Comparison of ENCODE assay signal across 1 cellular context in genomic region chr6:27608916-27609883, GRCh38.
A peak's percentile ranks its signal among the peaks of the same experiment; 100 is the strongest.
TF ChIP-seq lines count a peak whose summit lies in the region.

No MANE protein-coding gene starts in this region.

TF ChIP-seq in K562, 482 proteins besides CTCF, POLR2A, EP300 and RAD21 (continued from another document and continues in another):
- TF ChIP-seq, protein P1, sequence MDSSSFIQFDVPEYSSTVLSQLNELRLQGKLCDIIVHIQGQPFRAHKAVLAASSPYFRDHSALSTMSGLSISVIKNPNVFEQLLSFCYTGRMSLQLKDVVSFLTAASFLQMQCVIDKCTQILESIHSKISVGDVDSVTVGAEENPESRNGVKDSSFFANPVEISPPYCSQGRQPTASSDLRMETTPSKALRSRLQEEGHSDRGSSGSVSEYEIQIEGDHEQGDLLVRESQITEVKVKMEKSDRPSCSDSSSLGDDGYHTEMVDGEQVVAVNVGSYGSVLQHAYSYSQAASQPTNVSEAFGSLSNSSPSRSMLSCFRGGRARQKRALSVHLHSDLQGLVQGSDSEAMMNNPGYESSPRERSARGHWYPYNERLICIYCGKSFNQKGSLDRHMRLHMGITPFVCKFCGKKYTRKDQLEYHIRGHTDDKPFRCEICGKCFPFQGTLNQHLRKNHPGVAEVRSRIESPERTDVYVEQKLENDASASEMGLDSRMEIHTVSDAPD (CRISPR knock-in tag; IDR thresholded peaks at IDR 0.05): no peak
- TF ChIP-seq ZNF124 (CRISPR knock-in tag; IDR thresholded peaks at IDR 0.05) (no peak), RBM17 (IDR thresholded peaks at IDR 0.05; ENCODE audit: borderline replicate concordance, low read depth, low read length) (no peak), ZNF24 (IDR thresholded peaks at IDR 0.05) (no peak), ASH1L (IDR thresholded peaks at IDR 0.05; ENCODE audit: borderline replicate concordance, low read depth, partially characterized antibody) (no peak), CXXC5 (CRISPR knock-in tag; IDR thresholded peaks at IDR 0.05) (0 out of 2 replicates have a peak, but pooled peaks have one; percentile 41), SP1 (CRISPR knock-in tag; IDR thresholded peaks at IDR 0.05) (no peak), ATF1 (CRISPR knock-in tag; IDR thresholded peaks at IDR 0.05) (no peak), ATF1 (tag; IDR thresholded peaks at IDR 0.05) (peak; percentile 22; the same call in 1 of the 2 replicates), SMARCC2 (IDR thresholded peaks at IDR 0.05; ENCODE audit: low read depth) (no peak), ZNF311 (CRISPR knock-in tag; IDR thresholded peaks at IDR 0.05) (no peak), SAP30 (IDR thresholded peaks at IDR 0.05; ENCODE audit: borderline replicate concordance, insufficient read depth, low read depth, low read length, poor library complexity, severe bottlenecking) (no peak), MLX (CRISPR knock-in tag; conservative IDR thresholded peaks at IDR 0.05) (no peak), ZNF764 (CRISPR knock-in tag; IDR thresholded peaks at IDR 0.05; ENCODE audit: low read depth) (peak; percentile 85), FOXM1 (IDR thresholded peaks at IDR 0.05; ENCODE audit: low read depth) (no peak), FOXM1 (CRISPR knock-in tag; IDR thresholded peaks at IDR 0.05; ENCODE audit: low read depth) (no peak), ZBTB17 (CRISPR knock-in tag; IDR thresholded peaks at IDR 0.05) (no peak), SREBF2 (CRISPR knock-in tag; IDR thresholded peaks at IDR 0.05) (no peak), ARNT (IDR thresholded peaks at IDR 0.05) (peak in 1 of 2 experiments; percentile 68; a peak in 1 of 4 replicates), CEBPG (CRISPR knock-in tag; IDR thresholded peaks at IDR 0.05) (no peak), CEBPG (tag; conservative IDR thresholded peaks at IDR 0.05 in 1 of 2, IDR thresholded peaks at IDR 0.05 in 1 of 2) (no peak), HNRNPLL (IDR thresholded peaks at IDR 0.05; ENCODE audit: low read depth, low read length, poor library complexity, severe bottlenecking) (no peak), ZNF212 (CRISPR knock-in tag; IDR thresholded peaks at IDR 0.05) (no peak), ZC3H11A (IDR thresholded peaks at IDR 0.05; ENCODE audit: low read depth, low read length) (no peak), RBM14 (IDR thresholded peaks at IDR 0.05; ENCODE audit: borderline replicate concordance, insufficient read depth, low read depth, low read length) (no peak), FOXP4 (CRISPR knock-in tag; IDR thresholded peaks at IDR 0.05; ENCODE audit: borderline replicate concordance) (no peak), NEUROD1 (IDR thresholded peaks at IDR 0.05; ENCODE audit: borderline replicate concordance, low read depth, low read length, partially characterized antibody) (no peak), L3MBTL2 (IDR thresholded peaks at IDR 0.05) (no peak), ZNF436 (CRISPR knock-in tag; IDR thresholded peaks at IDR 0.05) (no peak), ZNF282 (CRISPR knock-in tag; IDR thresholded peaks at IDR 0.05) (no peak), ELF1 (tag; IDR thresholded peaks at IDR 0.05) (peak; percentile 67), NR4A1 (CRISPR knock-in tag; IDR thresholded peaks at IDR 0.05) (no peak), NR4A1 (tag; IDR thresholded peaks at IDR 0.05) (no peak), TEAD1 (CRISPR knock-in tag; IDR thresholded peaks at IDR 0.05) (no peak), TSHZ1 (CRISPR knock-in tag; IDR thresholded peaks at IDR 0.05) (no peak)
- TF ChIP-seq, protein P2, sequence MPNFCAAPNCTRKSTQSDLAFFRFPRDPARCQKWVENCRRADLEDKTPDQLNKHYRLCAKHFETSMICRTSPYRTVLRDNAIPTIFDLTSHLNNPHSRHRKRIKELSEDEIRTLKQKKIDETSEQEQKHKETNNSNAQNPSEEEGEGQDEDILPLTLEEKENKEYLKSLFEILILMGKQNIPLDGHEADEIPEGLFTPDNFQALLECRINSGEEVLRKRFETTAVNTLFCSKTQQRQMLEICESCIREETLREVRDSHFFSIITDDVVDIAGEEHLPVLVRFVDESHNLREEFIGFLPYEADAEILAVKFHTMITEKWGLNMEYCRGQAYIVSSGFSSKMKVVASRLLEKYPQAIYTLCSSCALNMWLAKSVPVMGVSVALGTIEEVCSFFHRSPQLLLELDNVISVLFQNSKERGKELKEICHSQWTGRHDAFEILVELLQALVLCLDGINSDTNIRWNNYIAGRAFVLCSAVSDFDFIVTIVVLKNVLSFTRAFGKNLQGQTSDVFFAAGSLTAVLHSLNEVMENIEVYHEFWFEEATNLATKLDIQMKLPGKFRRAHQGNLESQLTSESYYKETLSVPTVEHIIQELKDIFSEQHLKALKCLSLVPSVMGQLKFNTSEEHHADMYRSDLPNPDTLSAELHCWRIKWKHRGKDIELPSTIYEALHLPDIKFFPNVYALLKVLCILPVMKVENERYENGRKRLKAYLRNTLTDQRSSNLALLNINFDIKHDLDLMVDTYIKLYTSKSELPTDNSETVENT (CRISPR knock-in tag; IDR thresholded peaks at IDR 0.05): no peak
- TF ChIP-seq, protein P3, sequence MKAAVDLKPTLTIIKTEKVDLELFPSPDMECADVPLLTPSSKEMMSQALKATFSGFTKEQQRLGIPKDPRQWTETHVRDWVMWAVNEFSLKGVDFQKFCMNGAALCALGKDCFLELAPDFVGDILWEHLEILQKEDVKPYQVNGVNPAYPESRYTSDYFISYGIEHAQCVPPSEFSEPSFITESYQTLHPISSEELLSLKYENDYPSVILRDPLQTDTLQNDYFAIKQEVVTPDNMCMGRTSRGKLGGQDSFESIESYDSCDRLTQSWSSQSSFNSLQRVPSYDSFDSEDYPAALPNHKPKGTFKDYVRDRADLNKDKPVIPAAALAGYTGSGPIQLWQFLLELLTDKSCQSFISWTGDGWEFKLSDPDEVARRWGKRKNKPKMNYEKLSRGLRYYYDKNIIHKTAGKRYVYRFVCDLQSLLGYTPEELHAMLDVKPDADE (conservative IDR thresholded peaks at IDR 0.05; ENCODE audit: control insufficient read depth, low read depth, low read length): no peak
- TF ChIP-seq, protein P4, sequence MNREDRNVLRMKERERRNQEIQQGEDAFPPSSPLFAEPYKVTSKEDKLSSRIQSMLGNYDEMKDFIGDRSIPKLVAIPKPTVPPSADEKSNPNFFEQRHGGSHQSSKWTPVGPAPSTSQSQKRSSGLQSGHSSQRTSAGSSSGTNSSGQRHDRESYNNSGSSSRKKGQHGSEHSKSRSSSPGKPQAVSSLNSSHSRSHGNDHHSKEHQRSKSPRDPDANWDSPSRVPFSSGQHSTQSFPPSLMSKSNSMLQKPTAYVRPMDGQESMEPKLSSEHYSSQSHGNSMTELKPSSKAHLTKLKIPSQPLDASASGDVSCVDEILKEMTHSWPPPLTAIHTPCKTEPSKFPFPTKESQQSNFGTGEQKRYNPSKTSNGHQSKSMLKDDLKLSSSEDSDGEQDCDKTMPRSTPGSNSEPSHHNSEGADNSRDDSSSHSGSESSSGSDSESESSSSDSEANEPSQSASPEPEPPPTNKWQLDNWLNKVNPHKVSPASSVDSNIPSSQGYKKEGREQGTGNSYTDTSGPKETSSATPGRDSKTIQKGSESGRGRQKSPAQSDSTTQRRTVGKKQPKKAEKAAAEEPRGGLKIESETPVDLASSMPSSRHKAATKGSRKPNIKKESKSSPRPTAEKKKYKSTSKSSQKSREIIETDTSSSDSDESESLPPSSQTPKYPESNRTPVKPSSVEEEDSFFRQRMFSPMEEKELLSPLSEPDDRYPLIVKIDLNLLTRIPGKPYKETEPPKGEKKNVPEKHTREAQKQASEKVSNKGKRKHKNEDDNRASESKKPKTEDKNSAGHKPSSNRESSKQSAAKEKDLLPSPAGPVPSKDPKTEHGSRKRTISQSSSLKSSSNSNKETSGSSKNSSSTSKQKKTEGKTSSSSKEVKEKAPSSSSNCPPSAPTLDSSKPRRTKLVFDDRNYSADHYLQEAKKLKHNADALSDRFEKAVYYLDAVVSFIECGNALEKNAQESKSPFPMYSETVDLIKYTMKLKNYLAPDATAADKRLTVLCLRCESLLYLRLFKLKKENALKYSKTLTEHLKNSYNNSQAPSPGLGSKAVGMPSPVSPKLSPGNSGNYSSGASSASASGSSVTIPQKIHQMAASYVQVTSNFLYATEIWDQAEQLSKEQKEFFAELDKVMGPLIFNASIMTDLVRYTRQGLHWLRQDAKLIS (CRISPR knock-in tag; IDR thresholded peaks at IDR 0.05): no peak
- TF ChIP-seq, protein P5, sequence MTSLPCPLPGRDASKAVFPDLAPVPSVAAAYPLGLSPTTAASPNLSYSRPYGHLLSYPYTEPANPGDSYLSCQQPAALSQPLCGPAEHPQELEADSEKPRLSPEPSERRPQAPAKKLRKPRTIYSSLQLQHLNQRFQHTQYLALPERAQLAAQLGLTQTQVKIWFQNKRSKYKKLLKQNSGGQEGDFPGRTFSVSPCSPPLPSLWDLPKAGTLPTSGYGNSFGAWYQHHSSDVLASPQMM (CRISPR knock-in tag; IDR thresholded peaks at IDR 0.05): no peak
- TF ChIP-seq, protein P6, sequence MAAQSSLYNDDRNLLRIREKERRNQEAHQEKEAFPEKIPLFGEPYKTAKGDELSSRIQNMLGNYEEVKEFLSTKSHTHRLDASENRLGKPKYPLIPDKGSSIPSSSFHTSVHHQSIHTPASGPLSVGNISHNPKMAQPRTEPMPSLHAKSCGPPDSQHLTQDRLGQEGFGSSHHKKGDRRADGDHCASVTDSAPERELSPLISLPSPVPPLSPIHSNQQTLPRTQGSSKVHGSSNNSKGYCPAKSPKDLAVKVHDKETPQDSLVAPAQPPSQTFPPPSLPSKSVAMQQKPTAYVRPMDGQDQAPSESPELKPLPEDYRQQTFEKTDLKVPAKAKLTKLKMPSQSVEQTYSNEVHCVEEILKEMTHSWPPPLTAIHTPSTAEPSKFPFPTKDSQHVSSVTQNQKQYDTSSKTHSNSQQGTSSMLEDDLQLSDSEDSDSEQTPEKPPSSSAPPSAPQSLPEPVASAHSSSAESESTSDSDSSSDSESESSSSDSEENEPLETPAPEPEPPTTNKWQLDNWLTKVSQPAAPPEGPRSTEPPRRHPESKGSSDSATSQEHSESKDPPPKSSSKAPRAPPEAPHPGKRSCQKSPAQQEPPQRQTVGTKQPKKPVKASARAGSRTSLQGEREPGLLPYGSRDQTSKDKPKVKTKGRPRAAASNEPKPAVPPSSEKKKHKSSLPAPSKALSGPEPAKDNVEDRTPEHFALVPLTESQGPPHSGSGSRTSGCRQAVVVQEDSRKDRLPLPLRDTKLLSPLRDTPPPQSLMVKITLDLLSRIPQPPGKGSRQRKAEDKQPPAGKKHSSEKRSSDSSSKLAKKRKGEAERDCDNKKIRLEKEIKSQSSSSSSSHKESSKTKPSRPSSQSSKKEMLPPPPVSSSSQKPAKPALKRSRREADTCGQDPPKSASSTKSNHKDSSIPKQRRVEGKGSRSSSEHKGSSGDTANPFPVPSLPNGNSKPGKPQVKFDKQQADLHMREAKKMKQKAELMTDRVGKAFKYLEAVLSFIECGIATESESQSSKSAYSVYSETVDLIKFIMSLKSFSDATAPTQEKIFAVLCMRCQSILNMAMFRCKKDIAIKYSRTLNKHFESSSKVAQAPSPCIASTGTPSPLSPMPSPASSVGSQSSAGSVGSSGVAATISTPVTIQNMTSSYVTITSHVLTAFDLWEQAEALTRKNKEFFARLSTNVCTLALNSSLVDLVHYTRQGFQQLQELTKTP (IDR thresholded peaks at IDR 0.05; ENCODE audit: low read depth in 1 of 2, partially characterized antibody in 2 of 2): peak in 1 of 2 experiments; percentile 29
